In the genomic region with DNA sequence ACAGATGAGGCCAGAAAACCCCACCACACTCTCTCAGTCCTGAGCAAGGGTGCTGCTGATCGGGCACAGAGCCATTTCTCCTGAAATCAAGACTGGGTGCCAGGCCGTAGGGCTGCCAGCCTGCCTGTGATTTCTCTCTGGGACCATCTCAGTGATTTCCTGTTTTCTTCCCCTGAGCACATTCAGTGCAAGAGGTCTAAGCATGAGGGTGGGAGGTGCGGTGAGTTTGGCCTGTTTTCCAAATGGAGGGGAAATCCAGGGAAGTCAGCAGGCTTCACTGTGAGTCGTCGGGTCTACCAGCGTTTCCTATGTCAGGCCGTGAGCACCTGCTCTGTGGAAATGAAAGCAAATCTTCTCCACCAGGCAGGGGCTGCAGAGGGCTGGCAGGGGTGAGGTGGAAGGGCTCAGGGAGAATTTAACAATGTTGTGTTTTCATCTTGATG, we compare ENCODE assay signal across 8 cellular contexts.
DNase-seq lines count a peak whose midpoint lies in the region; ATAC-seq and TF ChIP-seq lines count a peak whose summit lies in the region.

No MANE protein-coding gene starts in this region.

- H3K4me1 Mint-ChIP-seq in T-helper 17 cell, result peaks cover 28% of the 10 kb centered on the region
- peaks cover 68% of the 10 kb centered on the region for H3K4me1 Mint-ChIP-seq in dendritic cell treated with granulocyte-macrophage colony-stimulating factor and Interleukin-4, amounts not matched to agents 40 ng/mL and 50 ng/mL, for 4 days (ENCODE audit: low read depth)

- peaks cover 10% of the 10 kb centered on the region for H3K9me3 Mint-ChIP-seq in dendritic cell treated with granulocyte-macrophage colony-stimulating factor and Interleukin-4, amounts not matched to agents 40 ng/mL and 50 ng/mL, for 4 days

- peaks cover 10% of the 10 kb centered on the region for H3K36me3 Mint-ChIP-seq in T-helper 17 cell (ENCODE audit: low read depth)
- H3K36me3 Mint-ChIP-seq in dendritic cell treated with granulocyte-macrophage colony-stimulating factor and Interleukin-4, amounts not matched to agents 40 ng/mL and 50 ng/mL, for 4 days (ENCODE audit: low read depth), result peaks cover 88% of the 10 kb centered on the region

- peak overlapping the region; percentile 69 for H3K4me3 Mint-ChIP-seq in T-helper 17 cell
- peak overlapping the region; percentile 62 for H3K4me3 Mint-ChIP-seq in dendritic cell treated with granulocyte-macrophage colony-stimulating factor and Interleukin-4, amounts not matched to agents 40 ng/mL and 50 ng/mL, for 4 days

- intact Hi-C loops in dendritic cell treated with granulocyte-macrophage colony-stimulating factor and Interleukin-4, amounts not matched to agents 40 ng/mL and 50 ng/mL, for 4 days (cut with micrococcal nuclease), result loop anchor here (10.0 kb wide), 1 partner anchor 58 kb away; no protein-coding TSS in a partner anchor
- intact Hi-C loops in sciatic nerve (cut with DNase I), result no loop called here

- DNase-seq in EL, result peak; percentile 17
- peak in 1 of 3 donors; percentile 24 for DNase-seq in T-helper 17 cell
- DNase-seq in sciatic nerve (ENCODE audit: low spot score), result peak; percentile 54
- no peak for DNase-seq in SW 1271 (lab: John Stamatoyannopoulos, UW)
- no peak for DNase-seq in GM10266 (ENCODE audit: extremely low spot score)
- DNase-seq in HCEC 1CT, result no peak
- DNase-seq in NCI-H69 (lab: John Stamatoyannopoulos, UW), result no peak

- no peaks in the 10 kb centered on the region for H3K27me3 Mint-ChIP-seq in T-helper 17 cell
- no peaks in the 10 kb centered on the region for H3K27me3 Mint-ChIP-seq in dendritic cell treated with granulocyte-macrophage colony-stimulating factor and Interleukin-4, amounts not matched to agents 40 ng/mL and 50 ng/mL, for 4 days

- H3K27ac Mint-ChIP-seq in T-helper 17 cell, result peak overlapping the region; percentile 89
- H3K27ac Mint-ChIP-seq in dendritic cell treated with granulocyte-macrophage colony-stimulating factor and Interleukin-4, amounts not matched to agents 40 ng/mL and 50 ng/mL, for 4 days, result peak overlapping the region; percentile 82

- ATAC-seq in T-helper 17 cell (peak; percentile 79), sciatic nerve (peak; percentile 56)

- no peak for TF ChIP-seq CTCF in GM10266 (IDR thresholded peaks at IDR 0.05; ENCODE audit: control insufficient read depth, insufficient read depth, low read depth, missing control alignments)

- H3K9me3 ChIP-seq in T-helper 17 cell (ENCODE audit: control insufficient read depth, low read length, poor library complexity, severe bottlenecking), result no peaks in the 10 kb centered on the region

Comparison
In these comparisons a context has a peak if more than half of its experiments do, and no peak if none do; other contexts are left out.
1. DNase-seq: peak in EL (single experiment) and sciatic nerve (single experiment); none in SW 1271 (0 of 2), GM10266 (single experiment), HCEC 1CT (single experiment) and NCI-H69 (single experiment).